In the genomic region with DNA sequence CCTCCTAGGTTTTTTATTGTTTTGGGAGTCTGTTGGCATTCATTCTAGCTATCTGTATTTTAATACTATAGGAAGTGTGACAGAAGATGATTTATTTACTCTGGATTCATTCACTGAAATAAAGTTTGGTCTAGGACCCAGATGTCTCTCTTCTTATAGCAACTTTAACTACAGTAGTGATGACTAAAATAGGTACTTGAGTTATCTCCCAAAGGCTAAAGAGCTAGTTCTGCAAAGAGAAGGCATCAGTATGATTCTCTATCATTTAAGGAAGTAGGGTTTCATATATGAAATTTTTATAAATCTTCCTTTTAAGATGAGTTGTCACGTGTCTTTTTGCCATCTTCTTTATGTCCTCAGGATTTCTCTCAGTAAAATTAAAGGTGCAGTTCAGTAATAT, we compare ENCODE assay signal across 27 cellular contexts.
"Had no signal": no experiment of that assay in that cellular context is flagged by ENCODE, and none has a peak within 500 bp of the region (broad histone marks: within the 10 kb centered on the region; RNA-seq: fewer than 3 reads in every experiment).

No MANE protein-coding gene starts in this region.

- DNase-seq: activated CD4-positive, alpha-beta T cell treated with anti-CD3 and anti-CD28 coated beads for 4 hours; activated CD4-positive, alpha-beta T cell treated with anti-CD3 and anti-CD28 coated beads, Interleukin-2, amount 50 U/mL, for 4 hours; activated effector memory CD4-positive, alpha-beta T cell treated with Interleukin-2 at 50 U/mL for 16 hours; activated naive CD4-positive, alpha-beta T cell treated with anti-CD3 and anti-CD28 coated beads, Interleukin-2, amount 10 ng/mL, durations not matched to agents 7 days and 5 days; activated naive CD8-positive, alpha-beta T cell treated with anti-CD3 and anti-CD28 coated beads, Interleukin-2, amount 10 ng/mL, durations not matched to agents 7 days and 5 days; activated T-cell treated with anti-CD3 and anti-CD28 coated beads for 4 hours; cerebellar nuclear complex; colonic mucosa; dorsolateral prefrontal cortex; effector memory CD4-positive, alpha-beta T cell; erythroblast; gastrocnemius medialis; left cardiac atrium; left ventricle myocardium superior; naive B cell; nephron progenitor cell; stimulated activated CD4-positive, alpha-beta T cell treated with anti-CD3 and anti-CD28 coated beads, Interleukin-12 subunit alpha, Interleukin-12 subunit beta, amount 100 ng/mL, for 4 hours; stimulated activated CD4-positive, alpha-beta T cell treated with anti-CD3 and anti-CD28 coated beads, Interleukin-4, amount 100 ng/mL, for 24 hours; stimulated activated naive CD8-positive, alpha-beta T cell treated with anti-CD3 and anti-CD28 coated beads, Interleukin-15, amount 100 ng/mL, for 72 hours; substantia nigra; T-helper 2 cell; upper lobe of left lung had no signal

- H3K36me3 Mint-ChIP-seq: activated naive CD4-positive, alpha-beta T cell treated with anti-CD3 and anti-CD28 coated beads, Interleukin-2, amount 10 ng/mL, durations not matched to agents 7 days and 5 days; activated naive CD8-positive, alpha-beta T cell treated with anti-CD3 and anti-CD28 coated beads, Interleukin-2, amount 10 ng/mL, durations not matched to agents 7 days and 5 days; brain; mesothelial cell of epicardium; naive B cell; stimulated activated effector memory CD8-positive, alpha-beta T cell treated with anti-CD3 and anti-CD28 coated beads, Interleukin-12 subunit alpha, Interleukin-12 subunit beta, amount 100 ng/mL, for 72 hours had no signal

- H3K27me3 Mint-ChIP-seq: activated naive CD4-positive, alpha-beta T cell treated with anti-CD3 and anti-CD28 coated beads, Interleukin-2, amount 10 ng/mL, durations not matched to agents 7 days and 5 days; activated naive CD8-positive, alpha-beta T cell treated with anti-CD3 and anti-CD28 coated beads, Interleukin-2, amount 10 ng/mL, durations not matched to agents 7 days and 5 days; naive B cell; stimulated activated naive CD8-positive, alpha-beta T cell treated with anti-CD3 and anti-CD28 coated beads, Interleukin-15, amount 100 ng/mL, for 72 hours had no signal

- ATAC-seq: gastrocnemius medialis; left cardiac atrium; left ventricle myocardium superior; sciatic nerve; stimulated activated effector memory CD8-positive, alpha-beta T cell treated with anti-CD3 and anti-CD28 coated beads, Interleukin-12 subunit alpha, Interleukin-12 subunit beta, amount 100 ng/mL, for 72 hours; stimulated activated naive CD8-positive, alpha-beta T cell treated with anti-CD3 and anti-CD28 coated beads, Interleukin-15, amount 100 ng/mL, for 72 hours had no signal

- H3K27ac Mint-ChIP-seq: activated naive CD4-positive, alpha-beta T cell treated with anti-CD3 and anti-CD28 coated beads, Interleukin-2, amount 10 ng/mL, durations not matched to agents 7 days and 5 days; activated naive CD8-positive, alpha-beta T cell treated with anti-CD3 and anti-CD28 coated beads, Interleukin-2, amount 10 ng/mL, durations not matched to agents 7 days and 5 days; brain; mesothelial cell of epicardium; naive B cell; nephron progenitor cell; progenitor cell of endocrine pancreas; stimulated activated effector memory CD8-positive, alpha-beta T cell treated with anti-CD3 and anti-CD28 coated beads, Interleukin-12 subunit alpha, Interleukin-12 subunit beta, amount 100 ng/mL, for 72 hours; stimulated activated naive CD8-positive, alpha-beta T cell treated with anti-CD3 and anti-CD28 coated beads, Interleukin-15, amount 100 ng/mL, for 72 hours had no signal

- H3K4me3 Mint-ChIP-seq: activated naive CD4-positive, alpha-beta T cell treated with anti-CD3 and anti-CD28 coated beads, Interleukin-2, amount 10 ng/mL, durations not matched to agents 7 days and 5 days; activated naive CD8-positive, alpha-beta T cell treated with anti-CD3 and anti-CD28 coated beads, Interleukin-2, amount 10 ng/mL, durations not matched to agents 7 days and 5 days; brain; mesothelial cell of epicardium; naive B cell; nephron progenitor cell; stimulated activated effector memory CD8-positive, alpha-beta T cell treated with anti-CD3 and anti-CD28 coated beads, Interleukin-12 subunit alpha, Interleukin-12 subunit beta, amount 100 ng/mL, for 72 hours; stimulated activated naive CD8-positive, alpha-beta T cell treated with anti-CD3 and anti-CD28 coated beads, Interleukin-15, amount 100 ng/mL, for 72 hours had no signal

- H3K4me1 Mint-ChIP-seq: activated naive CD4-positive, alpha-beta T cell treated with anti-CD3 and anti-CD28 coated beads, Interleukin-2, amount 10 ng/mL, durations not matched to agents 7 days and 5 days; activated naive CD8-positive, alpha-beta T cell treated with anti-CD3 and anti-CD28 coated beads, Interleukin-2, amount 10 ng/mL, durations not matched to agents 7 days and 5 days; naive B cell; stimulated activated effector memory CD8-positive, alpha-beta T cell treated with anti-CD3 and anti-CD28 coated beads, Interleukin-12 subunit alpha, Interleukin-12 subunit beta, amount 100 ng/mL, for 72 hours; stimulated activated naive CD8-positive, alpha-beta T cell treated with anti-CD3 and anti-CD28 coated beads, Interleukin-15, amount 100 ng/mL, for 72 hours had no signal

- H3K9me3 Mint-ChIP-seq: activated naive CD4-positive, alpha-beta T cell treated with anti-CD3 and anti-CD28 coated beads, Interleukin-2, amount 10 ng/mL, durations not matched to agents 7 days and 5 days; activated naive CD8-positive, alpha-beta T cell treated with anti-CD3 and anti-CD28 coated beads, Interleukin-2, amount 10 ng/mL, durations not matched to agents 7 days and 5 days; nephron progenitor cell; stimulated activated naive CD8-positive, alpha-beta T cell treated with anti-CD3 and anti-CD28 coated beads, Interleukin-15, amount 100 ng/mL, for 72 hours had no signal
